Comparison of ENCODE assay signal across 1 cellular context in genomic region chr4:157005193-157005592, GRCh38.
TF ChIP-seq lines count a peak whose summit lies in the region.

No MANE protein-coding gene starts in this region.

TF ChIP-seq in HepG2, 621 proteins besides CTCF, POLR2A, EP300 and RAD21 (continued from another document):
- no peak for TF ChIP-seq NR3C1 (CRISPR knock-in tag; IDR thresholded peaks at IDR 0.05)
- no peak for TF ChIP-seq ZNF572 (CRISPR knock-in tag; IDR thresholded peaks at IDR 0.05)
- TF ChIP-seq, protein P1, sequence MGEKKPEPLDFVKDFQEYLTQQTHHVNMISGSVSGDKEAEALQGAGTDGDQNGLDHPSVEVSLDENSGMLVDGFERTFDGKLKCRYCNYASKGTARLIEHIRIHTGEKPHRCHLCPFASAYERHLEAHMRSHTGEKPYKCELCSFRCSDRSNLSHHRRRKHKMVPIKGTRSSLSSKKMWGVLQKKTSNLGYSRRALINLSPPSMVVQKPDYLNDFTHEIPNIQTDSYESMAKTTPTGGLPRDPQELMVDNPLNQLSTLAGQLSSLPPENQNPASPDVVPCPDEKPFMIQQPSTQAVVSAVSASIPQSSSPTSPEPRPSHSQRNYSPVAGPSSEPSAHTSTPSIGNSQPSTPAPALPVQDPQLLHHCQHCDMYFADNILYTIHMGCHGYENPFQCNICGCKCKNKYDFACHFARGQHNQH (CRISPR knock-in tag; IDR thresholded peaks at IDR 0.05) = no peak
- TF ChIP-seq CCAR2 (optimal IDR thresholded peaks at IDR 0.05; ENCODE audit: low read depth, low read length) = no peak
- TF ChIP-seq, protein P2, sequence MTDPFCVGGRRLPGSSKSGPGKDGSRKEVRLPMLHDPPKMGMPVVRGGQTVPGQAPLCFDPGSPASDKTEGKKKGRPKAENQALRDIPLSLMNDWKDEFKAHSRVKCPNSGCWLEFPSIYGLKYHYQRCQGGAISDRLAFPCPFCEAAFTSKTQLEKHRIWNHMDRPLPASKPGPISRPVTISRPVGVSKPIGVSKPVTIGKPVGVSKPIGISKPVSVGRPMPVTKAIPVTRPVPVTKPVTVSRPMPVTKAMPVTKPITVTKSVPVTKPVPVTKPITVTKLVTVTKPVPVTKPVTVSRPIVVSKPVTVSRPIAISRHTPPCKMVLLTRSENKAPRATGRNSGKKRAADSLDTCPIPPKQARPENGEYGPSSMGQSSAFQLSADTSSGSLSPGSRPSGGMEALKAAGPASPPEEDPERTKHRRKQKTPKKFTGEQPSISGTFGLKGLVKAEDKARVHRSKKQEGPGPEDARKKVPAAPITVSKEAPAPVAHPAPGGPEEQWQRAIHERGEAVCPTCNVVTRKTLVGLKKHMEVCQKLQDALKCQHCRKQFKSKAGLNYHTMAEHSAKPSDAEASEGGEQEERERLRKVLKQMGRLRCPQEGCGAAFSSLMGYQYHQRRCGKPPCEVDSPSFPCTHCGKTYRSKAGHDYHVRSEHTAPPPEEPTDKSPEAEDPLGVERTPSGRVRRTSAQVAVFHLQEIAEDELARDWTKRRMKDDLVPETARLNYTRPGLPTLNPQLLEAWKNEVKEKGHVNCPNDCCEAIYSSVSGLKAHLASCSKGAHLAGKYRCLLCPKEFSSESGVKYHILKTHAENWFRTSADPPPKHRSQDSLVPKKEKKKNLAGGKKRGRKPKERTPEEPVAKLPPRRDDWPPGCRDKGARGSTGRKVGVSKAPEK (CRISPR knock-in tag; IDR thresholded peaks at IDR 0.05; ENCODE audit: borderline replicate concordance) = no peak
- TF ChIP-seq ZNF337 (CRISPR knock-in tag; IDR thresholded peaks at IDR 0.05; ENCODE audit: borderline replicate concordance, low read depth) = no peak
- TF ChIP-seq GPBP1L1 (CRISPR knock-in tag; IDR thresholded peaks at IDR 0.05) = no peak
- TF ChIP-seq ZNF615 (CRISPR knock-in tag; IDR thresholded peaks at IDR 0.05; ENCODE audit: borderline replicate concordance) = no peak
- no peak for TF ChIP-seq ERF (CRISPR knock-in tag; IDR thresholded peaks at IDR 0.05)
TF ChIP-seq in HepG2: peak in this region for 0.
